In the genomic region with DNA sequence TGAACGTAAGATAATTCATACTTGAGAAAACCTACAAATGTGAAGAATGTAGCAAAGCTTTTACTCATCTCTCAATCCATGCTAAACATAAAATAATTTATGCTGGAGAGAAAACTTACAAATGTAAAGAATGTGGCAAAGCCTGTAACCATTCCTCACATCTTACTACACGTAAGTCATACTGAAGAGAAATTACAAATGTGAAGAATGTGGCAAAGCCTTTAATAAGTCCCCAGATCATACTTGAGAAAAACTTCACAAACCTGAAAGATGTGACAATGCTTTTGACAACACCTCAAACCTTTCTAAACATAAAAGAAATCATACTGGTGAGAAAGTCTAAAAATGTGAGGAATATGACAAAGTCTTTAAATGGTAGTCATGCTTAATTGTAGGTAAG, we compare ENCODE assay signal across 29 cellular contexts.
"Had no signal": no experiment of that assay in that cellular context is flagged by ENCODE, and none has a peak within 500 bp of the region (broad histone marks: within the 10 kb centered on the region; RNA-seq: fewer than 3 reads in every experiment).

No MANE protein-coding gene starts in this region.

- H3K4me2 ChIP-seq: neural progenitor cell, smooth muscle cell had no signal

- H3K9ac ChIP-seq: neural progenitor cell, parathyroid adenoma had no signal

- H3K27me3 ChIP-seq: neural progenitor cell, ovary, right lobe of liver, sigmoid colon, spleen, suprapubic skin, testis, tibial artery, transverse colon, upper lobe of left lung, vagina had no signal

- H3K4me1 ChIP-seq: neural progenitor cell, parathyroid adenoma, psoas muscle, right lobe of liver, sigmoid colon, spleen, suprapubic skin, testis, tibial artery, transverse colon, upper lobe of left lung, vagina had no signal

- H3K79me2 ChIP-seq: parathyroid adenoma had no signal

- H3K36me3 ChIP-seq: neural progenitor cell, ovary, right lobe of liver, sigmoid colon, spleen, suprapubic skin, tibial artery, transverse colon, upper lobe of left lung, vagina had no signal

- DNase-seq: naive thymus-derived CD4-positive, alpha-beta T cell; natural killer cell; occipital lobe; ovary; posterior cingulate gyrus; psoas muscle; right cardiac atrium; right lobe of liver; sigmoid colon; spleen; stimulated activated CD4-positive, alpha-beta T cell treated with anti-CD3 and anti-CD28 coated beads, Interleukin-12 subunit alpha, Interleukin-12 subunit beta, amount 100 ng/mL, for 4 hours; stimulated activated CD4-positive, alpha-beta T cell treated with anti-CD3 and anti-CD28 coated beads, Interleukin-1b, Interleukin-23, amount 100 ng/mL, for 48 hours; stimulated activated CD4-positive, alpha-beta T cell treated with anti-CD3 and anti-CD28 coated beads, Interleukin-4, amount 100 ng/mL, for 1 hour; stimulated activated CD4-positive, alpha-beta T cell treated with anti-CD3 and anti-CD28 coated beads, Interleukin-4, amount 100 ng/mL, for 4 hours; stimulated activated CD8-positive, alpha-beta memory T cell treated with anti-CD3 and anti-CD28 coated beads, Interleukin-4, amount 100 ng/mL, for 48 hours; stimulated activated naive CD4-positive, alpha-beta T cell; stimulated activated naive CD8-positive, alpha-beta T cell treated with anti-CD3 and anti-CD28 coated beads, Interleukin-15, amount 100 ng/mL, for 72 hours; stimulated activated naive CD8-positive, alpha-beta T cell treated with anti-CD3 and anti-CD28 coated beads, Interleukin-15, Interleukin-2, amounts not matched to agents 100 U/mL and 50 U/mL, for 24 hours; substantia nigra; testis; tibial artery; transverse colon; upper lobe of left lung had no signal

- ATAC-seq: naive thymus-derived CD4-positive, alpha-beta T cell; natural killer cell; psoas muscle; right cardiac atrium; right lobe of liver; stimulated activated memory B cell treated with anti-CD40 and anti-IgM and Interleukin-4, amounts not matched to agents 10 μg/mL and 1 μg/mL and 100 μg/mL, for 72 hours; stimulated activated naive CD8-positive, alpha-beta T cell treated with anti-CD3 and anti-CD28 coated beads, Interleukin-15, amount 100 ng/mL, for 72 hours; stimulated activated naive CD8-positive, alpha-beta T cell treated with anti-CD3 and anti-CD28 coated beads, Interleukin-15, Interleukin-2, amounts not matched to agents 100 U/mL and 50 U/mL, for 24 hours had no signal

- H2AFZ ChIP-seq: neural progenitor cell, parathyroid adenoma had no signal

- H3K4me3 ChIP-seq: neural progenitor cell, ovary, psoas muscle, right lobe of liver, sigmoid colon, smooth muscle cell, spleen, suprapubic skin, testis, tibial artery, transverse colon, upper lobe of left lung, vagina had no signal

- H3K27ac ChIP-seq: neural progenitor cell, ovary, parathyroid adenoma, psoas muscle, right lobe of liver, sigmoid colon, spleen, suprapubic skin, testis, tibial artery, transverse colon, upper lobe of left lung, vagina had no signal

- H3K9me3 ChIP-seq: ovary, psoas muscle, right lobe of liver, sigmoid colon, testis, transverse colon, vagina had no signal
